Comparison of ENCODE assay signal across 20 cellular contexts in genomic region chr10:69668722-69669121, GRCh38. TPM values are rescaled to one million over a fixed set of nuclear protein-coding genes. Genes with fewer than 3 reads are reported as not detected.
"Had no signal": no experiment of that assay in that cellular context is flagged by ENCODE, and none has a peak within 500 bp of the region (broad histone marks: within the 10 kb centered on the region; RNA-seq: fewer than 3 reads in every experiment).

No MANE protein-coding gene starts in this region.

- H3K27ac ChIP-seq: ascending aorta, gastrocnemius medialis, sigmoid colon, thoracic aorta, WERI-Rb-1 had no signal

- H3K27me3 ChIP-seq: ascending aorta had no signal

- H3K9me3 Mint-ChIP-seq: activated naive CD4-positive, alpha-beta T cell treated with anti-CD3 and anti-CD28 coated beads, Interleukin-2, amount 50 U/mL, for 24 hours; dendritic cell treated with granulocyte-macrophage colony-stimulating factor and Interleukin-4, amounts not matched to agents 40 ng/mL and 50 ng/mL, for 4 days; nephron had no signal

- DNase-seq: activated CD4-positive, alpha-beta T cell treated with anti-CD3 and anti-CD28 coated beads for 1 hour; activated CD4-positive, alpha-beta T cell treated with anti-CD3 and anti-CD28 coated beads, Interleukin-2, amount 50 U/mL, for 4 hours; activated effector memory CD4-positive, alpha-beta T cell treated with anti-CD3 and anti-CD28 coated beads, Interleukin-2, amount 50 U/mL, for 16 hours; activated T-cell treated with anti-CD3 and anti-CD28 coated beads, Interleukin-2, amount 50 U/mL, for 72 hours; cerebellar nuclear complex; effector CD8-positive, alpha-beta T cell; gastrocnemius medialis; kidney; midbrain; sigmoid colon; stimulated activated naive B cell treated with anti-CD40 and anti-IgM and Interleukin-4, amounts not matched to agents 10 μg/mL and 1 μg/mL and 100 μg/mL, for 72 hours had no signal

- H3K36me3 ChIP-seq: ascending aorta, gastrocnemius medialis, sigmoid colon, thoracic aorta, WERI-Rb-1 had no signal

- ATAC-seq: activated T-cell treated with anti-CD3 and anti-CD28 coated beads, Interleukin-2, amount 50 U/mL, for 72 hours; esophagus mucosa; gastrocnemius medialis; left lobe of liver; stimulated activated naive B cell treated with anti-CD40 and anti-IgM and Interleukin-4, amounts not matched to agents 10 μg/mL and 1 μg/mL and 100 μg/mL, for 72 hours had no signal

- H3K9me3 ChIP-seq: ascending aorta, gastrocnemius medialis, sigmoid colon, thoracic aorta had no signal

- FAIRE-seq: kidney had no signal

- H3K4me1 ChIP-seq: ascending aorta, gastrocnemius medialis, sigmoid colon had no signal

- H3K4me3 ChIP-seq: ascending aorta, gastrocnemius medialis, lung, sigmoid colon, thoracic aorta had no signal

- H3K4me1 Mint-ChIP-seq: activated naive CD4-positive, alpha-beta T cell treated with anti-CD3 and anti-CD28 coated beads, Interleukin-2, amount 50 U/mL, for 24 hours; stimulated activated naive B cell treated with anti-CD40 and anti-IgM and Interleukin-4, amounts not matched to agents 10 μg/mL and 1 μg/mL and 100 μg/mL, for 72 hours had no signal

- H3K36me3 Mint-ChIP-seq: activated naive CD4-positive, alpha-beta T cell treated with anti-CD3 and anti-CD28 coated beads, Interleukin-2, amount 50 U/mL, for 24 hours; stimulated activated naive B cell treated with anti-CD40 and anti-IgM and Interleukin-4, amounts not matched to agents 10 μg/mL and 1 μg/mL and 100 μg/mL, for 72 hours had no signal

- H3K4me3 Mint-ChIP-seq: activated naive CD4-positive, alpha-beta T cell treated with anti-CD3 and anti-CD28 coated beads, Interleukin-2, amount 50 U/mL, for 24 hours; activated T-cell treated with anti-CD3 and anti-CD28 coated beads, Interleukin-2, amount 50 U/mL, for 72 hours; dendritic cell treated with granulocyte-macrophage colony-stimulating factor and Interleukin-4, amounts not matched to agents 40 ng/mL and 50 ng/mL, for 4 days; nephron; stimulated activated naive B cell treated with anti-CD40 and anti-IgM and Interleukin-4, amounts not matched to agents 10 μg/mL and 1 μg/mL and 100 μg/mL, for 72 hours had no signal

- H3K27ac Mint-ChIP-seq: activated naive CD4-positive, alpha-beta T cell treated with anti-CD3 and anti-CD28 coated beads, Interleukin-2, amount 50 U/mL, for 24 hours; activated T-cell treated with anti-CD3 and anti-CD28 coated beads, Interleukin-2, amount 50 U/mL, for 72 hours; dendritic cell treated with granulocyte-macrophage colony-stimulating factor and Interleukin-4, amounts not matched to agents 40 ng/mL and 50 ng/mL, for 4 days; nephron; stimulated activated naive B cell treated with anti-CD40 and anti-IgM and Interleukin-4, amounts not matched to agents 10 μg/mL and 1 μg/mL and 100 μg/mL, for 72 hours had no signal

RNA-seq across cellular contexts. Expression of gene FAM241B, which starts 38.7 kb away (rescaled TPM):
- total RNA-seq: ascending aorta had no signal
